Comparison of ENCODE assay signal across 1 cellular context in genomic region chr7:84912993-84913635, GRCh38.
TF ChIP-seq lines count a peak whose summit lies in the region.

No MANE protein-coding gene starts in this region.

TF ChIP-seq in K562, 482 proteins besides CTCF, POLR2A, EP300 and RAD21 (continued from another document and continues in another):
- TF ChIP-seq ZNF395 (CRISPR knock-in tag; IDR thresholded peaks at IDR 0.05) (peak; percentile 96), LARP7 (IDR thresholded peaks at IDR 0.05) (no peak), KLF1 (tag; IDR thresholded peaks at IDR 0.05) (0 out of 2 replicates have a peak, but pooled peaks have one; percentile 28), RBM25 (IDR thresholded peaks at IDR 0.05; ENCODE audit: low read depth, low read length, severe bottlenecking) (no peak), BCL6 (CRISPR knock-in tag; IDR thresholded peaks at IDR 0.05) (peak; percentile 8; the same call in 1 of the 2 replicates), SMC3 (conservative IDR thresholded peaks at IDR 0.05; ENCODE audit: insufficient read depth, low read depth, low read length) (no peak), SIX5 (IDR thresholded peaks at IDR 0.05; ENCODE audit: borderline replicate concordance in 1 of 2, insufficient read depth in 1 of 2, low read depth in 1 of 2, low read length in 2 of 2) (no peak), SFPQ (IDR thresholded peaks at IDR 0.05; ENCODE audit: low read depth, low read length) (no peak), HNRNPH1 (optimal IDR thresholded peaks at IDR 0.05; ENCODE audit: low read depth, low read length) (no peak), TOE1 (IDR thresholded peaks at IDR 0.05; ENCODE audit: borderline replicate concordance) (no peak), TOE1 (CRISPR knock-in tag; IDR thresholded peaks at IDR 0.05; ENCODE audit: borderline replicate concordance, low read depth) (no peak), KDM5B (IDR thresholded peaks at IDR 0.05; ENCODE audit: insufficient replicate concordance, low read depth, low read length) (no peak), ZNF431 (CRISPR knock-in tag; IDR thresholded peaks at IDR 0.05) (no peak), MCM3 (IDR thresholded peaks at IDR 0.05) (no peak), ZNF316 (IDR thresholded peaks at IDR 0.05) (no peak), SIN3B (IDR thresholded peaks at IDR 0.05; ENCODE audit: low read depth) (no peak), ZNF274 (IDR thresholded peaks at IDR 0.05; ENCODE audit: borderline replicate concordance, low read depth, low read length) (no peak), GABPA (tag; conservative IDR thresholded peaks at IDR 0.05; ENCODE audit: low read depth) (no peak), U2AF2 (optimal IDR thresholded peaks at IDR 0.05; ENCODE audit: low read depth, low read length) (no peak), TGIF2 (CRISPR knock-in tag; IDR thresholded peaks at IDR 0.05) (no peak), ZFX (CRISPR knock-in tag; IDR thresholded peaks at IDR 0.05) (no peak), ARID3B (CRISPR knock-in tag; IDR thresholded peaks at IDR 0.05; ENCODE audit: borderline replicate concordance) (no peak), ZFP36 (IDR thresholded peaks at IDR 0.05; ENCODE audit: low read depth, low read length, partially characterized antibody) (no peak), ATF1 (CRISPR knock-in tag; IDR thresholded peaks at IDR 0.05) (no peak), ATF1 (tag; IDR thresholded peaks at IDR 0.05) (no peak; the same call in 1 of the 2 replicates), HSF4 (CRISPR knock-in tag; IDR thresholded peaks at IDR 0.05; ENCODE audit: borderline replicate concordance) (peak; percentile 94; the same call in 1 of the 2 replicates), ATF4 (CRISPR knock-in tag; IDR thresholded peaks at IDR 0.05) (peak; percentile 78; the same call in 1 of the 2 replicates), ZBED1 (IDR thresholded peaks at IDR 0.05) (no peak), RBM22 (IDR thresholded peaks at IDR 0.05; ENCODE audit: low read depth, low read length, poor library complexity, severe bottlenecking) (no peak), NR2F6 (CRISPR knock-in tag; IDR thresholded peaks at IDR 0.05) (no peak), NFIX (CRISPR knock-in tag; IDR thresholded peaks at IDR 0.05; ENCODE audit: low read depth) (0 out of 2 replicates have a peak, but pooled peaks have one; percentile 11), MAZ (CRISPR knock-in tag; conservative IDR thresholded peaks at IDR 0.05 in 1 of 2, IDR thresholded peaks at IDR 0.05 in 1 of 2) (peak in 1 of 2 experiments; percentile 62; a peak in 2 of 4 replicates), ARID1B (IDR thresholded peaks at IDR 0.05) (peak; percentile 72), ZFPM2 (CRISPR knock-in tag; IDR thresholded peaks at IDR 0.05) (no peak), TEAD2 (tag; IDR thresholded peaks at IDR 0.05) (peak; percentile 67; the same call in 1 of the 2 replicates), XRCC4 (IDR thresholded peaks at IDR 0.05; ENCODE audit: extremely low read depth, insufficient read depth, insufficient read length) (no peak), ZBTB17 (CRISPR knock-in tag; IDR thresholded peaks at IDR 0.05) (peak; percentile 88), TFE3 (CRISPR knock-in tag; IDR thresholded peaks at IDR 0.05) (no peak), POLR3G (IDR thresholded peaks at IDR 0.05; ENCODE audit: extremely low read depth, insufficient read length, insufficient replicate concordance) (no peak), SREBF2 (CRISPR knock-in tag; IDR thresholded peaks at IDR 0.05) (no peak), CBX8 (IDR thresholded peaks at IDR 0.05; ENCODE audit: borderline replicate concordance, extremely low read depth, low read depth, low read length, poor library complexity, severe bottlenecking) (no peak), ZNF263 (CRISPR knock-in tag; IDR thresholded peaks at IDR 0.05; ENCODE audit: borderline replicate concordance) (no peak), CBX2 (IDR thresholded peaks at IDR 0.05; ENCODE audit: insufficient read depth, low read length, poor library complexity, severe bottlenecking) (no peak), ZBTB1 (CRISPR knock-in tag; IDR thresholded peaks at IDR 0.05; ENCODE audit: borderline replicate concordance, low read depth) (no peak), ZC3H4 (CRISPR knock-in tag; IDR thresholded peaks at IDR 0.05; ENCODE audit: borderline replicate concordance) (no peak), POU5F1 (IDR thresholded peaks at IDR 0.05; ENCODE audit: borderline replicate concordance, low read depth, low read length, partially characterized antibody) (no peak), SP1 (CRISPR knock-in tag; IDR thresholded peaks at IDR 0.05) (no peak), PTTG1 (tag; IDR thresholded peaks at IDR 0.05; ENCODE audit: low read depth) (peak; percentile 87), TAL1 (IDR thresholded peaks at IDR 0.05) (peak; percentile 59; the same call in 1 of the 2 replicates), ZNF311 (CRISPR knock-in tag; IDR thresholded peaks at IDR 0.05) (peak; percentile 91), KLF10 (CRISPR knock-in tag; IDR thresholded peaks at IDR 0.05) (no peak), CHD1 (IDR thresholded peaks at IDR 0.05; ENCODE audit: low read length) (no peak)
- TF ChIP-seq, protein P1, sequence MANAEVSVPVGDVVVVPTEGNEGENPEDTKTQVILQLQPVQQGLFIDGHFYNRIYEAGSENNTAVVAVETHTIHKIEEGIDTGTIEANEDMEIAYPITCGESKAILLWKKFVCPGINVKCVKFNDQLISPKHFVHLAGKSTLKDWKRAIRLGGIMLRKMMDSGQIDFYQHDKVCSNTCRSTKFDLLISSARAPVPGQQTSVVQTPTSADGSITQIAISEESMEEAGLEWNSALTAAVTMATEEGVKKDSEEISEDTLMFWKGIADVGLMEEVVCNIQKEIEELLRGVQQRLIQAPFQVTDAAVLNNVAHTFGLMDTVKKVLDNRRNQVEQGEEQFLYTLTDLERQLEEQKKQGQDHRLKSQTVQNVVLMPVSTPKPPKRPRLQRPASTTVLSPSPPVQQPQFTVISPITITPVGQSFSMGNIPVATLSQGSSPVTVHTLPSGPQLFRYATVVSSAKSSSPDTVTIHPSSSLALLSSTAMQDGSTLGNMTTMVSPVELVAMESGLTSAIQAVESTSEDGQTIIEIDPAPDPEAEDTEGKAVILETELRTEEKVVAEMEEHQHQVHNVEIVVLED (CRISPR knock-in tag; IDR thresholded peaks at IDR 0.05) = peak; percentile 44
- TF ChIP-seq, protein P2, sequence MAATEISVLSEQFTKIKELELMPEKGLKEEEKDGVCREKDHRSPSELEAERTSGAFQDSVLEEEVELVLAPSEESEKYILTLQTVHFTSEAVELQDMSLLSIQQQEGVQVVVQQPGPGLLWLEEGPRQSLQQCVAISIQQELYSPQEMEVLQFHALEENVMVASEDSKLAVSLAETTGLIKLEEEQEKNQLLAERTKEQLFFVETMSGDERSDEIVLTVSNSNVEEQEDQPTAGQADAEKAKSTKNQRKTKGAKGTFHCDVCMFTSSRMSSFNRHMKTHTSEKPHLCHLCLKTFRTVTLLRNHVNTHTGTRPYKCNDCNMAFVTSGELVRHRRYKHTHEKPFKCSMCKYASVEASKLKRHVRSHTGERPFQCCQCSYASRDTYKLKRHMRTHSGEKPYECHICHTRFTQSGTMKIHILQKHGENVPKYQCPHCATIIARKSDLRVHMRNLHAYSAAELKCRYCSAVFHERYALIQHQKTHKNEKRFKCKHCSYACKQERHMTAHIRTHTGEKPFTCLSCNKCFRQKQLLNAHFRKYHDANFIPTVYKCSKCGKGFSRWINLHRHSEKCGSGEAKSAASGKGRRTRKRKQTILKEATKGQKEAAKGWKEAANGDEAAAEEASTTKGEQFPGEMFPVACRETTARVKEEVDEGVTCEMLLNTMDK (IDR thresholded peaks at IDR 0.05; ENCODE audit: borderline replicate concordance, insufficient read depth, low read depth, low read length, poor library complexity, severe bottlenecking) = no peak
- TF ChIP-seq, protein P3, sequence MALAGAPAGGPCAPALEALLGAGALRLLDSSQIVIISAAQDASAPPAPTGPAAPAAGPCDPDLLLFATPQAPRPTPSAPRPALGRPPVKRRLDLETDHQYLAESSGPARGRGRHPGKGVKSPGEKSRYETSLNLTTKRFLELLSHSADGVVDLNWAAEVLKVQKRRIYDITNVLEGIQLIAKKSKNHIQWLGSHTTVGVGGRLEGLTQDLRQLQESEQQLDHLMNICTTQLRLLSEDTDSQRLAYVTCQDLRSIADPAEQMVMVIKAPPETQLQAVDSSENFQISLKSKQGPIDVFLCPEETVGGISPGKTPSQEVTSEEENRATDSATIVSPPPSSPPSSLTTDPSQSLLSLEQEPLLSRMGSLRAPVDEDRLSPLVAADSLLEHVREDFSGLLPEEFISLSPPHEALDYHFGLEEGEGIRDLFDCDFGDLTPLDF (CRISPR knock-in tag; IDR thresholded peaks at IDR 0.05) = no peak
- TF ChIP-seq, protein P4, sequence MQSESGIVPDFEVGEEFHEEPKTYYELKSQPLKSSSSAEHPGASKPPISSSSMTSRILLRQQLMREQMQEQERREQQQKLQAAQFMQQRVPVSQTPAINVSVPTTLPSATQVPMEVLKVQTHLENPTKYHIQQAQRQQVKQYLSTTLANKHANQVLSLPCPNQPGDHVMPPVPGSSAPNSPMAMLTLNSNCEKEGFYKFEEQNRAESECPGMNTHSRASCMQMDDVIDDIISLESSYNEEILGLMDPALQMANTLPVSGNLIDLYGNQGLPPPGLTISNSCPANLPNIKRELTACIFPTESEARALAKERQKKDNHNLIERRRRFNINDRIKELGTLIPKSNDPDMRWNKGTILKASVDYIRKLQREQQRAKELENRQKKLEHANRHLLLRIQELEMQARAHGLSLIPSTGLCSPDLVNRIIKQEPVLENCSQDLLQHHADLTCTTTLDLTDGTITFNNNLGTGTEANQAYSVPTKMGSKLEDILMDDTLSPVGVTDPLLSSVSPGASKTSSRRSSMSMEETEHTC (IDR thresholded peaks at IDR 0.05) = no peak
- TF ChIP-seq, protein P5, sequence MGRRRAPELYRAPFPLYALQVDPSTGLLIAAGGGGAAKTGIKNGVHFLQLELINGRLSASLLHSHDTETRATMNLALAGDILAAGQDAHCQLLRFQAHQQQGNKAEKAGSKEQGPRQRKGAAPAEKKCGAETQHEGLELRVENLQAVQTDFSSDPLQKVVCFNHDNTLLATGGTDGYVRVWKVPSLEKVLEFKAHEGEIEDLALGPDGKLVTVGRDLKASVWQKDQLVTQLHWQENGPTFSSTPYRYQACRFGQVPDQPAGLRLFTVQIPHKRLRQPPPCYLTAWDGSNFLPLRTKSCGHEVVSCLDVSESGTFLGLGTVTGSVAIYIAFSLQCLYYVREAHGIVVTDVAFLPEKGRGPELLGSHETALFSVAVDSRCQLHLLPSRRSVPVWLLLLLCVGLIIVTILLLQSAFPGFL (CRISPR knock-in tag; IDR thresholded peaks at IDR 0.05) = no peak
